Comparison of ENCODE assay signal across 20 cellular contexts in genomic region chr2:229196448-229196847, GRCh38.
DNase-seq lines count a peak whose midpoint lies in the region; ATAC-seq and TF ChIP-seq lines count a peak whose summit lies in the region.
"Had no signal": no experiment of that assay in that cellular context is flagged by ENCODE, and none has a peak within 500 bp of the region (broad histone marks: within the 10 kb centered on the region; RNA-seq: fewer than 3 reads in every experiment).

No MANE protein-coding gene starts in this region.

- H3K27me3 Mint-ChIP-seq in Caco-2 (ENCODE audit: insufficient read depth, unreplicated experiment) = no peaks in the 10 kb centered on the region
- H3K27me3 Mint-ChIP-seq: CD4-positive, alpha-beta T cell had no signal

- no peak for ATAC-seq in SK-N-SH treated with all-trans-retinoic acid at 6 μM for 48 hours
- peak; percentile 68 for ATAC-seq in left lobe of liver
- no peak for ATAC-seq in body of pancreas
- ATAC-seq: A549 had no signal

- no peaks in the 10 kb centered on the region for H3F3A ChIP-seq in SK-N-SH (replicated peaks; ENCODE audit: insufficient read depth)

- no peak overlapping the region for H3K4me3 Mint-ChIP-seq in Caco-2 (ENCODE audit: unreplicated experiment)
- H3K4me3 Mint-ChIP-seq: CD4-positive, alpha-beta T cell had no signal

- no peaks in the 10 kb centered on the region for H3K79me2 ChIP-seq in SK-N-SH (ENCODE audit: insufficient read depth)

- H3K4me3 ChIP-seq in SK-N-SH (ENCODE audit: low read depth in 2 of 2, low read length in 1 of 2) = no peak overlapping the region
- H3K4me3 ChIP-seq in Caco-2 (ENCODE audit: low read depth, low read length) = no peak overlapping the region
- H3K4me3 ChIP-seq in body of pancreas = no peak overlapping the region
- H3K4me3 ChIP-seq: A549, GM23248, HAP-1 had no signal

- no peak for TF ChIP-seq POLR2A in body of pancreas (IDR thresholded peaks at IDR 0.05)

- POLR2A ChIA-PET in SK-N-SH (lab: Yijun Ruan, JAX) (no interaction called here), Caco-2 (lab: Charles Lee) (no interaction called here)

- H3K4me2 ChIP-seq in SK-N-SH = no peak overlapping the region
- H3K4me2 ChIP-seq: A549 had no signal

- no peak overlapping the region for H3K27ac ChIP-seq in SK-N-SH (ENCODE audit: low read depth in 2 of 2, low read length in 1 of 2)
- H3K27ac ChIP-seq in body of pancreas = no peak overlapping the region
- H3K27ac ChIP-seq: 22Rv1, A549, C4-2B, GM23248 had no signal

- no peak overlapping the region for H3K9ac ChIP-seq in SK-N-SH
- H3K9ac ChIP-seq: GM23248 had no signal

- no peaks in the 10 kb centered on the region for H3K4me1 Mint-ChIP-seq in Caco-2 (ENCODE audit: low read depth, unreplicated experiment)

- TF ChIP-seq CTCF in SK-N-SH (IDR thresholded peaks at IDR 0.05) (no peak), Caco-2 (IDR thresholded peaks at IDR 0.05; ENCODE audit: insufficient read depth in 1 of 2, low read depth in 1 of 2, low read length in 1 of 2, severe bottlenecking in 1 of 2, unreplicated experiment in 1 of 2) (no peak), body of pancreas (IDR thresholded peaks at IDR 0.05) (no peak)

- H3K36me3 ChIP-seq in SK-N-SH (replicated peaks in 1 of 2; ENCODE audit: control insufficient read depth in 1 of 2, insufficient read depth in 2 of 2, low read length in 1 of 2) (no peaks in the 10 kb centered on the region), Caco-2 (ENCODE audit: control insufficient read depth, insufficient read depth, low read length) (no peaks in the 10 kb centered on the region), body of pancreas (replicated peaks in 1 of 2; ENCODE audit: insufficient read depth in 1 of 2, low read depth in 2 of 2) (no peaks in the 10 kb centered on the region)
- H3K36me3 ChIP-seq: HAP-1 had no signal

- H3K4me1 ChIP-seq in SK-N-SH (ENCODE audit: control insufficient read depth in 1 of 2, insufficient read depth in 2 of 2, low read depth in 1 of 2, low read length in 1 of 2) = no peaks in the 10 kb centered on the region; a peak in 1 of 4 replicates
- H3K4me1 ChIP-seq in Caco-2 = peaks cover 3% of the 10 kb centered on the region; the same call in 1 of the 2 replicates
- H3K4me1 ChIP-seq in body of pancreas = peaks cover 18% of the 10 kb centered on the region
- H3K4me1 ChIP-seq: A549, HAP-1 had no signal

- CTCF ChIA-PET in SK-N-SH (lab: Yijun Ruan, JAX) = no interaction called here
- CTCF ChIA-PET in Caco-2 (lab: Charles Lee) = no interaction called here

- 19% methylated on average over 2 of the region's 2 CpGs for WGBS in SK-N-SH (ENCODE audit: low lambda C conversion rate)
- 61 to 68% methylated on average over 2 of the region's 2 CpGs for WGBS in body of pancreas, 2 donors

- no TSS peak for BruUV-seq in Caco-2 (replicated peaks; lab: Mats Ljungman, UMichigan)

- intact Hi-C loops in Caco-2 (cut with micrococcal nuclease; ENCODE audit: unreplicated experiment) = no loop called here
- intact Hi-C loops in body of pancreas (cut with DNase I) = no loop called here

- H3K36me3 Mint-ChIP-seq in Caco-2 (ENCODE audit: insufficient read depth, unreplicated experiment) = no peaks in the 10 kb centered on the region

- no peaks in the 10 kb centered on the region for H3K27me3 ChIP-seq in SK-N-SH (ENCODE audit: insufficient read depth)
- H3K27me3 ChIP-seq in Caco-2 (replicated peaks; ENCODE audit: control insufficient read depth, insufficient read depth, low read length) = no peaks in the 10 kb centered on the region
- no peaks in the 10 kb centered on the region for H3K27me3 ChIP-seq in body of pancreas

- no peaks in the 10 kb centered on the region for H3K9me3 ChIP-seq in SK-N-SH
- no peaks in the 10 kb centered on the region for H3K9me3 ChIP-seq in Caco-2
- no peaks in the 10 kb centered on the region for H3K9me3 ChIP-seq in body of pancreas
- H3K9me3 ChIP-seq: A549, HAP-1 had no signal

- DNase-seq in SK-N-SH (peak; percentile 6), M059J (ENCODE audit: low read depth) (peak; percentile 16), amniotic epithelial cell (ENCODE audit: low read depth) (peak; percentile 71), left lobe of liver (ENCODE audit: low spot score) (no peak), Caco-2 (no peak), body of pancreas (no peak), COR-L47 (lab: John Stamatoyannopoulos, UW) (no peak)
- DNase-seq: AML-193; Calu3; CD4-positive, alpha-beta T cell; DMS 273 treated with DMSO at 0.1 percent for 48 hours; DMS53; DND-41; EL; GM23248 had no signal

- no peak overlapping the region for H3K27ac Mint-ChIP-seq in Caco-2 (ENCODE audit: unreplicated experiment)
- H3K27ac Mint-ChIP-seq: CD4-positive, alpha-beta T cell had no signal

- TF ChIP-seq RAD21 in SK-N-SH (IDR thresholded peaks at IDR 0.05; ENCODE audit: low read length) = no peak

- no peak for TF ChIP-seq EP300 in SK-N-SH (IDR thresholded peaks at IDR 0.05; ENCODE audit: borderline replicate concordance in 1 of 2, low read depth in 1 of 2, low read length in 1 of 2)

- no peaks in the 10 kb centered on the region for H3K9me2 ChIP-seq in SK-N-SH

- no peaks in the 10 kb centered on the region for H3K9me3 Mint-ChIP-seq in Caco-2 (ENCODE audit: unreplicated experiment)
- H3K9me3 Mint-ChIP-seq: CD4-positive, alpha-beta T cell had no signal

- no peaks in the 10 kb centered on the region for H4K20me1 ChIP-seq in SK-N-SH (ENCODE audit: insufficient read depth)

- H2AFZ ChIP-seq in SK-N-SH (ENCODE audit: low read depth) = no peak overlapping the region
- H2AFZ ChIP-seq: GM23248 had no signal

TF ChIP-seq in SK-N-SH, 30 proteins besides CTCF, POLR2A, EP300 and RAD21 (continues in another document):
- TF ChIP-seq, protein P1, sequence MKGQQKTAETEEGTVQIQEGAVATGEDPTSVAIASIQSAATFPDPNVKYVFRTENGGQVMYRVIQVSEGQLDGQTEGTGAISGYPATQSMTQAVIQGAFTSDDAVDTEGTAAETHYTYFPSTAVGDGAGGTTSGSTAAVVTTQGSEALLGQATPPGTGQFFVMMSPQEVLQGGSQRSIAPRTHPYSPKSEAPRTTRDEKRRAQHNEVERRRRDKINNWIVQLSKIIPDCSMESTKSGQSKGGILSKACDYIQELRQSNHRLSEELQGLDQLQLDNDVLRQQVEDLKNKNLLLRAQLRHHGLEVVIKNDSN (IDR thresholded peaks at IDR 0.05; ENCODE audit: borderline replicate concordance, low read depth) = no peak
- no peak for TF ChIP-seq FOSL2 (IDR thresholded peaks at IDR 0.05; ENCODE audit: borderline replicate concordance, low read depth)
- TF ChIP-seq MAX (IDR thresholded peaks at IDR 0.05; ENCODE audit: low read depth) = no peak
- TF ChIP-seq GABPA (IDR thresholded peaks at IDR 0.05; ENCODE audit: low read depth) = no peak
- TF ChIP-seq CHD2 (IDR thresholded peaks at IDR 0.05; ENCODE audit: low read length, partially characterized antibody) = no peak
- TF ChIP-seq TEAD4 (IDR thresholded peaks at IDR 0.05; ENCODE audit: borderline replicate concordance, insufficient read depth) = no peak
- TF ChIP-seq RXRA (IDR thresholded peaks at IDR 0.05; ENCODE audit: borderline replicate concordance, low read depth) = no peak
- TF ChIP-seq FOXM1 (IDR thresholded peaks at IDR 0.05; ENCODE audit: low read depth) = no peak
- TF ChIP-seq TCF12 (IDR thresholded peaks at IDR 0.05) = no peak
- no peak for TF ChIP-seq SMC3 (IDR thresholded peaks at IDR 0.05; ENCODE audit: low read depth, low read length)
- TF ChIP-seq RCOR1 (IDR thresholded peaks at IDR 0.05; ENCODE audit: low read length) = no peak

TF ChIP-seq in SK-N-SH treated with all-trans-retinoic acid at 6 μM for 48 hours, 23 proteins besides CTCF, POLR2A, EP300 and RAD21 (continues in another document):
- TF ChIP-seq, protein P2, sequence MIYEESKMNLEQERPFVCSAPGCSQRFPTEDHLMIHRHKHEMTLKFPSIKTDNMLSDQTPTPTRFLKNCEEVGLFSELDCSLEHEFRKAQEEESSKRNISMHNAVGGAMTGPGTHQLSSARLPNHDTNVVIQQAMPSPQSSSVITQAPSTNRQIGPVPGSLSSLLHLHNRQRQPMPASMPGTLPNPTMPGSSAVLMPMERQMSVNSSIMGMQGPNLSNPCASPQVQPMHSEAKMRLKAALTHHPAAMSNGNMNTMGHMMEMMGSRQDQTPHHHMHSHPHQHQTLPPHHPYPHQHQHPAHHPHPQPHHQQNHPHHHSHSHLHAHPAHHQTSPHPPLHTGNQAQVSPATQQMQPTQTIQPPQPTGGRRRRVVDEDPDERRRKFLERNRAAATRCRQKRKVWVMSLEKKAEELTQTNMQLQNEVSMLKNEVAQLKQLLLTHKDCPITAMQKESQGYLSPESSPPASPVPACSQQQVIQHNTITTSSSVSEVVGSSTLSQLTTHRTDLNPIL (CRISPR knock-in tag; IDR thresholded peaks at IDR 0.05; ENCODE audit: low read depth) = no peak
- TF ChIP-seq RARB (CRISPR knock-in tag; IDR thresholded peaks at IDR 0.05) (no peak), TOX (CRISPR knock-in tag; IDR thresholded peaks at IDR 0.05; ENCODE audit: borderline replicate concordance) (no peak), OSR1 (CRISPR knock-in tag; IDR thresholded peaks at IDR 0.05) (no peak), ZFP30 (CRISPR knock-in tag; IDR thresholded peaks at IDR 0.05) (no peak), POU6F1 (CRISPR knock-in tag; IDR thresholded peaks at IDR 0.05; ENCODE audit: borderline replicate concordance, low read depth) (no peak), GLIS3 (CRISPR knock-in tag; IDR thresholded peaks at IDR 0.05) (no peak)

Comparison
In these comparisons a context has a peak if more than half of its experiments do, and no peak if none do; other contexts are left out.
1. DNase-seq: peak in SK-N-SH (single experiment), M059J (single experiment) and amniotic epithelial cell (single experiment); none in left lobe of liver (single experiment), Caco-2 (0 of 2), body of pancreas (0 of 4) and COR-L47 (single experiment).